19 cellular contexts compared by ENCODE assay signal in the genomic region with DNA sequence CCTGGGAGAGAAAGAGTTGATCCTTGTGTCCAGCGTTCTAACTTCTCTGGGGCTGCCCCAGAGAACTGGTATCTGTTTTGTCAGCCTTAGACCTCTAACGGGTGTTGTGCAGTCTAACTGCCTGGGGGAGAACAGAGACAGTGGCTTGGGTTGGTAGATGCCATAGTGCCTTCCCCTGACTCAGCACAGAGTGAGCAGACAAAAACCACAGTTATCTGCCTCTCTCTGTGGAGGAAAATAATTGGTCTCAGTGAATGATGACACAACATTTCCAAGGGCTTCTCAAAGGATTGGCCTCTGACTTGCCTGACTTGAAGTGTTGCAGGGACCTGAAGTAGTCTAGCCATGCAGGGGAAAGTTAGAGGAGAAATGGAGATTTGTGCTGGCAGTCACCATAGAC.
DNase-seq lines count a peak whose midpoint lies in the region; ATAC-seq and TF ChIP-seq lines count a peak whose summit lies in the region.
"Had no signal": no experiment of that assay in that cellular context is flagged by ENCODE, and none has a peak within 500 bp of the region (broad histone marks: within the 10 kb centered on the region; RNA-seq: fewer than 3 reads in every experiment).

No MANE protein-coding gene starts in this region.

- no peaks in the 10 kb centered on the region for H3K9me3 ChIP-seq in colonic mucosa

- intact Hi-C loops in colonic mucosa (cut with DNase I), result no loop called here

- H3K27me3 ChIP-seq in BJ (ENCODE audit: control insufficient read depth, insufficient read depth, low read length) (no peaks in the 10 kb centered on the region), KMS-11 (ENCODE audit: insufficient read depth, low read depth) (no peaks in the 10 kb centered on the region), brain microvascular endothelial cell (replicated peaks) (no peaks in the 10 kb centered on the region), kidney epithelial cell (ENCODE audit: control insufficient read depth, insufficient read depth, low read length) (no peaks in the 10 kb centered on the region), colonic mucosa (no peaks in the 10 kb centered on the region)
- H3K27me3 ChIP-seq: BLaER1 had no signal

- H3K27ac ChIP-seq in KMS-11 (peak overlapping the region; percentile 95), brain microvascular endothelial cell (no peak overlapping the region), colonic mucosa (no peak overlapping the region)
- H3K27ac ChIP-seq: BLaER1 had no signal

- POLR2A ChIA-PET in BJ (lab: Charles Lee), result no interaction called here

- in situ Hi-C loops in brain microvascular endothelial cell (cut with HindIII; ENCODE audit: low pct_ligation_motif_present, low sequenced_read_pairs), result no loop called here

- ATAC-seq in HG02884 (IDR thresholded peaks at IDR 0.05; ENCODE audit: unreplicated experiment) (no peak), GM21390 (IDR thresholded peaks at IDR 0.05; ENCODE audit: unreplicated experiment) (no peak)
- ATAC-seq: left lobe of liver had no signal

- H3K36me3 ChIP-seq in BJ (ENCODE audit: control insufficient read depth, insufficient read depth, low read length) (no peaks in the 10 kb centered on the region), KMS-11 (ENCODE audit: insufficient read depth) (no peaks in the 10 kb centered on the region), brain microvascular endothelial cell (replicated peaks) (no peaks in the 10 kb centered on the region), kidney epithelial cell (ENCODE audit: control insufficient read depth, insufficient read depth, low read length) (no peaks in the 10 kb centered on the region), colonic mucosa (no peaks in the 10 kb centered on the region)
- H3K36me3 ChIP-seq: BLaER1 had no signal

- peaks cover 17% of the 10 kb centered on the region for H3K4me1 ChIP-seq in KMS-11 (ENCODE audit: low read depth, poor library complexity, severe bottlenecking)
- no peaks in the 10 kb centered on the region for H3K4me1 ChIP-seq in colonic mucosa
- H3K4me1 ChIP-seq: BLaER1 had no signal

- H3K4me3 ChIP-seq in BJ (ENCODE audit: low read depth, low read length) (no peak overlapping the region), KMS-11 (IDR thresholded peaks at IDR 0.05; ENCODE audit: insufficient read depth, low read depth, low read length) (no peak overlapping the region), brain microvascular endothelial cell (ENCODE audit: low read depth, low read length) (no peak overlapping the region), kidney epithelial cell (ENCODE audit: low read depth, low read length) (no peak overlapping the region), colonic mucosa (no peak overlapping the region)
- H3K4me3 ChIP-seq: BLaER1 had no signal

- peak overlapping the region; percentile 64 for H3K4me2 ChIP-seq in KMS-11
- H3K4me2 ChIP-seq: BLaER1 had no signal

- H3K9ac ChIP-seq in KMS-11 (peak overlapping the region; percentile 84), colonic mucosa (ENCODE audit: low read depth in 2 of 2, low read length in 2 of 2) (no peak overlapping the region)
- H3K9ac ChIP-seq: BLaER1 had no signal

- TF ChIP-seq CTCF in BJ (IDR thresholded peaks at IDR 0.05; ENCODE audit: insufficient read depth, low read depth, low read length) (no peak), KMS-11 (conservative IDR thresholded peaks at IDR 0.05; ENCODE audit: low read depth, low read length) (no peak), brain microvascular endothelial cell (IDR thresholded peaks at IDR 0.05; ENCODE audit: low read depth, low read length, missing control alignments) (no peak), kidney epithelial cell (IDR thresholded peaks at IDR 0.05; ENCODE audit: insufficient read depth, low read length, poor library complexity, severe bottlenecking) (no peak), colonic mucosa (IDR thresholded peaks at IDR 0.05) (no peak)

- CTCF ChIA-PET in BJ (lab: Yijun Ruan, JAX), result no interaction called here

- DNase-seq in BJ (ENCODE audit: low read depth) (peak; percentile 22), brain microvascular endothelial cell (peak; percentile 16), kidney epithelial cell (ENCODE audit: low read depth) (peak; percentile 12), C1 segment of cervical spinal cord (lab: John Stamatoyannopoulos, UW) (no peak), colonic mucosa (no peak)
- DNase-seq: activated CD4-positive, alpha-beta T cell treated with anti-CD3 and anti-CD28 coated beads, Interleukin-2, amount 50 U/mL, for 4 hours; aorta; effector memory CD4-positive, alpha-beta T cell; H9; head of caudate nucleus; naive B cell; NCI-H1092; NCI-H446; retina had no signal

- no peaks in the 10 kb centered on the region for H4K20me1 ChIP-seq in KMS-11 (ENCODE audit: insufficient read depth)
- H4K20me1 ChIP-seq: BLaER1 had no signal

- peaks cover 28% of the 10 kb centered on the region for H3K79me2 ChIP-seq in KMS-11 (ENCODE audit: insufficient read depth, low read depth)

- H2AFZ ChIP-seq in KMS-11 (ENCODE audit: low read depth), result peak overlapping the region; percentile 68

Comparison
In these comparisons a context has a peak if more than half of its experiments do, and no peak if none do; other contexts are left out.
1. DNase-seq: peak in BJ (single experiment), brain microvascular endothelial cell (single experiment) and kidney epithelial cell (single experiment); none in C1 segment of cervical spinal cord (0 of 14) and colonic mucosa (single experiment).